ENCODE assay signal across 29 cellular contexts in genomic region chr2:211174021-211174420, GRCh38.
"Had no signal": no experiment of that assay in that cellular context is flagged by ENCODE, and none has a peak within 500 bp of the region (broad histone marks: within the 10 kb centered on the region; RNA-seq: fewer than 3 reads in every experiment).

No MANE protein-coding gene starts in this region.

- H3K9ac ChIP-seq: neural progenitor cell had no signal

- H3K27ac Mint-ChIP-seq: naive thymus-derived CD4-positive, alpha-beta T cell; natural killer cell; nephron; neural progenitor cell; progenitor cell of endocrine pancreas; stimulated activated effector memory CD8-positive, alpha-beta T cell treated with anti-CD3 and anti-CD28 coated beads, Interleukin-12 subunit alpha, Interleukin-12 subunit beta, amount 100 ng/mL, for 72 hours; stimulated activated naive B cell treated with anti-CD40 and anti-IgM and Interleukin-4, amounts not matched to agents 10 μg/mL and 1 μg/mL and 100 μg/mL, for 72 hours; stimulated activated naive CD8-positive, alpha-beta T cell treated with anti-CD3 and anti-CD28 coated beads, Interleukin-15, Interleukin-2, amounts not matched to agents 100 ng/mL and 50 ng/mL, for 24 hours; type B pancreatic cell had no signal

- H3K36me3 Mint-ChIP-seq: naive thymus-derived CD4-positive, alpha-beta T cell; natural killer cell; neural progenitor cell; stimulated activated effector memory CD8-positive, alpha-beta T cell treated with anti-CD3 and anti-CD28 coated beads, Interleukin-12 subunit alpha, Interleukin-12 subunit beta, amount 100 ng/mL, for 72 hours; stimulated activated naive B cell treated with anti-CD40 and anti-IgM and Interleukin-4, amounts not matched to agents 10 μg/mL and 1 μg/mL and 100 μg/mL, for 72 hours; type B pancreatic cell had no signal

- H3K27me3 Mint-ChIP-seq: naive thymus-derived CD4-positive, alpha-beta T cell; progenitor cell of endocrine pancreas; stimulated activated naive B cell treated with anti-CD40 and anti-IgM and Interleukin-4, amounts not matched to agents 10 μg/mL and 1 μg/mL and 100 μg/mL, for 72 hours; stimulated activated naive CD8-positive, alpha-beta T cell treated with anti-CD3 and anti-CD28 coated beads, Interleukin-15, Interleukin-2, amounts not matched to agents 100 ng/mL and 50 ng/mL, for 24 hours; type B pancreatic cell had no signal

- H3K4me3 Mint-ChIP-seq: naive thymus-derived CD4-positive, alpha-beta T cell; natural killer cell; nephron; neural progenitor cell; stimulated activated effector memory CD8-positive, alpha-beta T cell treated with anti-CD3 and anti-CD28 coated beads, Interleukin-12 subunit alpha, Interleukin-12 subunit beta, amount 100 ng/mL, for 72 hours; stimulated activated naive B cell treated with anti-CD40 and anti-IgM and Interleukin-4, amounts not matched to agents 10 μg/mL and 1 μg/mL and 100 μg/mL, for 72 hours; stimulated activated naive CD8-positive, alpha-beta T cell treated with anti-CD3 and anti-CD28 coated beads, Interleukin-15, Interleukin-2, amounts not matched to agents 100 ng/mL and 50 ng/mL, for 24 hours; type B pancreatic cell had no signal

- ATAC-seq: naive thymus-derived CD4-positive, alpha-beta T cell; natural killer cell; pancreas; psoas muscle; right cardiac atrium; right lobe of liver; stimulated activated effector memory CD8-positive, alpha-beta T cell treated with anti-CD3 and anti-CD28 coated beads, Interleukin-12 subunit alpha, Interleukin-12 subunit beta, amount 100 ng/mL, for 72 hours; stimulated activated naive B cell treated with anti-CD40 and anti-IgM and Interleukin-4, amounts not matched to agents 10 μg/mL and 1 μg/mL and 100 μg/mL, for 72 hours; upper lobe of right lung had no signal

- H3K27ac ChIP-seq: neural progenitor cell, neutrophil, pancreas, psoas muscle, right lobe of liver, sigmoid colon, stomach, thoracic aorta, tibial artery, transverse colon, upper lobe of right lung, uterus had no signal

- H3K4me1 ChIP-seq: neural progenitor cell, psoas muscle, right lobe of liver, stomach, tibial artery, transverse colon, upper lobe of right lung, uterus had no signal

- H3K4me3 ChIP-seq: neural progenitor cell, pancreas, psoas muscle, right lobe of liver, sigmoid colon, stomach, thoracic aorta, tibial artery, transverse colon, upper lobe of right lung, uterus had no signal

- H3K27me3 ChIP-seq: neural progenitor cell, neutrophil, pancreas, right lobe of liver, sigmoid colon, stomach, tibial artery, transverse colon, upper lobe of right lung, uterus had no signal

- H2AFZ ChIP-seq: neural progenitor cell had no signal

- H3K4me1 Mint-ChIP-seq: naive thymus-derived CD4-positive, alpha-beta T cell; natural killer cell; nephron; stimulated activated effector memory CD8-positive, alpha-beta T cell treated with anti-CD3 and anti-CD28 coated beads, Interleukin-12 subunit alpha, Interleukin-12 subunit beta, amount 100 ng/mL, for 72 hours; stimulated activated naive B cell treated with anti-CD40 and anti-IgM and Interleukin-4, amounts not matched to agents 10 μg/mL and 1 μg/mL and 100 μg/mL, for 72 hours had no signal

- H3K9me3 ChIP-seq: neutrophil, pancreas, psoas muscle, right lobe of liver, sigmoid colon, stomach, thoracic aorta, tibial artery, transverse colon, upper lobe of right lung, uterus had no signal

- H3K4me2 ChIP-seq: neural progenitor cell had no signal

- H3K36me3 ChIP-seq: neural progenitor cell, neutrophil, pancreas, right lobe of liver, sigmoid colon, stomach, thoracic aorta, tibial artery, transverse colon, upper lobe of right lung, uterus had no signal

- H3K9me3 Mint-ChIP-seq: nephron; neural progenitor cell; stimulated activated naive B cell treated with anti-CD40 and anti-IgM and Interleukin-4, amounts not matched to agents 10 μg/mL and 1 μg/mL and 100 μg/mL, for 72 hours; stimulated activated naive CD8-positive, alpha-beta T cell treated with anti-CD3 and anti-CD28 coated beads, Interleukin-15, Interleukin-2, amounts not matched to agents 100 ng/mL and 50 ng/mL, for 24 hours; type B pancreatic cell had no signal

- DNase-seq: naive thymus-derived CD4-positive, alpha-beta T cell; natural killer cell; nucleus accumbens; pancreas; posterior cingulate gyrus; psoas muscle; right cardiac atrium; right lobe of liver; sigmoid colon; small intestine; stimulated activated CD4-positive, alpha-beta T cell treated with anti-CD3 and anti-CD28 coated beads, Interleukin-15, amount 100 ng/mL, for 24 hours; stimulated activated CD4-positive, alpha-beta T cell treated with anti-CD3 and anti-CD28 coated beads, Interleukin-2, amount 100 ng/mL, for 24 hours; stimulated activated CD4-positive, alpha-beta T cell treated with anti-CD3 and anti-CD28 coated beads, Interleukin-2, amount 100 ng/mL, for 48 hours; stimulated activated CD4-positive, alpha-beta T cell treated with anti-CD3 and anti-CD28 coated beads, Interleukin-4, amount 100 ng/mL, for 24 hours; stimulated activated naive B cell treated with anti-CD40 and anti-IgM and Interleukin-4, amounts not matched to agents 10 μg/mL and 1 μg/mL and 100 μg/mL, for 72 hours; stimulated activated naive CD4-positive, alpha-beta T cell treated with Interleukin-2 at 50 U/mL for 16 hours; stomach; tibial artery; transverse colon; upper lobe of right lung; uterus had no signal
